15 cellular contexts compared by ENCODE assay signal in genomic region chr2:28411166-28411755, GRCh38. TPM values are rescaled to one million over a fixed set of nuclear protein-coding genes. Genes with fewer than 3 reads are reported as not detected.
DNase-seq lines count a peak whose midpoint lies in the region; ATAC-seq and TF ChIP-seq lines count a peak whose summit lies in the region.
"Had no signal": no experiment of that assay in that cellular context is flagged by ENCODE, and none has a peak within 500 bp of the region (broad histone marks: within the 10 kb centered on the region; RNA-seq: fewer than 3 reads in every experiment).

No MANE protein-coding gene starts in this region.

- CTCF ChIA-PET in RWPE1 (lab: Yijun Ruan, JAX), result no interaction called here

- TF ChIP-seq CTCF in RWPE1 (conservative IDR thresholded peaks at IDR 0.05; ENCODE audit: low read depth) (no peak), chondrocyte (IDR thresholded peaks at IDR 0.05) (no peak)

- H3K27me3 Mint-ChIP-seq in activated T-cell treated with anti-CD3 and anti-CD28 coated beads, Interleukin-2, amount 50 U/mL, for 24 hours, result no peaks in the 10 kb centered on the region
- no peaks in the 10 kb centered on the region for H3K27me3 Mint-ChIP-seq in activated T-cell treated with anti-CD3 and anti-CD28 coated beads, Interleukin-2, amount 50 U/mL, for 4 hours (ENCODE audit: low read depth)
- H3K27me3 Mint-ChIP-seq in chondrocyte (ENCODE audit: low read depth), result no peaks in the 10 kb centered on the region
- H3K27me3 Mint-ChIP-seq in stimulated activated naive CD8-positive, alpha-beta T cell treated with anti-CD3 and anti-CD28 coated beads, Interleukin-15, amount 100 ng/mL, for 72 hours, result no peaks in the 10 kb centered on the region

- no peak for ATAC-seq in activated T-cell treated with anti-CD3 and anti-CD28 coated beads, Interleukin-2, amount 50 U/mL, for 4 hours
- ATAC-seq in stimulated activated naive CD8-positive, alpha-beta T cell treated with anti-CD3 and anti-CD28 coated beads, Interleukin-15, amount 100 ng/mL, for 72 hours, result no peak
- no peak for ATAC-seq in HG02763 (IDR thresholded peaks at IDR 0.05; ENCODE audit: unreplicated experiment)
- ATAC-seq: body of pancreas, left colon had no signal

- no peak overlapping the region for H3K4me3 Mint-ChIP-seq in activated T-cell treated with anti-CD3 and anti-CD28 coated beads, Interleukin-2, amount 50 U/mL, for 24 hours
- no peak overlapping the region for H3K4me3 Mint-ChIP-seq in activated T-cell treated with anti-CD3 and anti-CD28 coated beads, Interleukin-2, amount 50 U/mL, for 4 hours
- H3K4me3 Mint-ChIP-seq in chondrocyte (ENCODE audit: unreplicated experiment), result no peak overlapping the region
- H3K4me3 Mint-ChIP-seq in stimulated activated naive CD8-positive, alpha-beta T cell treated with anti-CD3 and anti-CD28 coated beads, Interleukin-15, amount 100 ng/mL, for 72 hours, result peak overlapping the region in 1 of 2 donors; percentile 70

- H3K27ac Mint-ChIP-seq in activated T-cell treated with anti-CD3 and anti-CD28 coated beads, Interleukin-2, amount 50 U/mL, for 24 hours, result peak overlapping the region; percentile 96
- peak overlapping the region; percentile 45 for H3K27ac Mint-ChIP-seq in chondrocyte (ENCODE audit: unreplicated experiment)
- H3K27ac Mint-ChIP-seq in stimulated activated naive CD8-positive, alpha-beta T cell treated with anti-CD3 and anti-CD28 coated beads, Interleukin-15, amount 100 ng/mL, for 72 hours, result peak overlapping the region; percentile 68 to 81

- DNase-seq in activated T-cell treated with anti-CD3 and anti-CD28 coated beads, Interleukin-2, amount 50 U/mL, for 24 hours, result peak; percentile 28
- DNase-seq in activated T-cell treated with anti-CD3 and anti-CD28 coated beads, Interleukin-2, amount 50 U/mL, for 4 hours, result no peak
- DNase-seq in RWPE1 (ENCODE audit: low spot score), result no peak
- DNase-seq in chondrocyte (ENCODE audit: low spot score), result no peak
- no peak for DNase-seq in stimulated activated naive CD8-positive, alpha-beta T cell treated with anti-CD3 and anti-CD28 coated beads, Interleukin-15, amount 100 ng/mL, for 72 hours
- no peak for DNase-seq in glomerular visceral epithelial cell (ENCODE audit: extremely low spot score)
- no peak for DNase-seq in NCI-H345 treated with DMSO at 0.1 percent for 48 hours (lab: John Stamatoyannopoulos, UW; ENCODE audit: unreplicated experiment)
- DNase-seq: body of pancreas, DMS 273 treated with DMSO at 0.1 percent for 48 hours, NCI-H1694 treated with DMSO at 0.1 percent for 48 hours, NCI-H446 treated with DMSO at 0.1 percent for 48 hours, SK-N-SH had no signal

- H3K9me3 Mint-ChIP-seq in activated T-cell treated with anti-CD3 and anti-CD28 coated beads, Interleukin-2, amount 50 U/mL, for 24 hours, result no peaks in the 10 kb centered on the region
- H3K9me3 Mint-ChIP-seq in activated T-cell treated with anti-CD3 and anti-CD28 coated beads, Interleukin-2, amount 50 U/mL, for 4 hours, result no peaks in the 10 kb centered on the region
- H3K9me3 Mint-ChIP-seq in chondrocyte (ENCODE audit: low read depth), result no peaks in the 10 kb centered on the region
- H3K9me3 Mint-ChIP-seq in stimulated activated naive CD8-positive, alpha-beta T cell treated with anti-CD3 and anti-CD28 coated beads, Interleukin-15, amount 100 ng/mL, for 72 hours, result peaks cover 0 to 4% of the 10 kb centered on the region in 2 donors

- POLR2A ChIA-PET in RWPE1 (lab: Yijun Ruan, JAX; ENCODE audit: low non-redundant PET), result no interaction called here

- H3K36me3 Mint-ChIP-seq in activated T-cell treated with anti-CD3 and anti-CD28 coated beads, Interleukin-2, amount 50 U/mL, for 24 hours (ENCODE audit: low read depth), result peaks cover under 1% of the 10 kb centered on the region
- peaks cover 54% of the 10 kb centered on the region for H3K36me3 Mint-ChIP-seq in activated T-cell treated with anti-CD3 and anti-CD28 coated beads, Interleukin-2, amount 50 U/mL, for 4 hours (ENCODE audit: insufficient read depth)
- peaks cover 60% of the 10 kb centered on the region for H3K36me3 Mint-ChIP-seq in chondrocyte (ENCODE audit: low read depth)

- peaks cover 70% of the 10 kb centered on the region for H3K4me1 Mint-ChIP-seq in activated T-cell treated with anti-CD3 and anti-CD28 coated beads, Interleukin-2, amount 50 U/mL, for 24 hours (ENCODE audit: low read depth)
- H3K4me1 Mint-ChIP-seq in activated T-cell treated with anti-CD3 and anti-CD28 coated beads, Interleukin-2, amount 50 U/mL, for 4 hours (ENCODE audit: low read depth), result peaks cover 56% of the 10 kb centered on the region
- H3K4me1 Mint-ChIP-seq in chondrocyte (ENCODE audit: low read depth), result peaks cover 71% of the 10 kb centered on the region
- H3K4me1 Mint-ChIP-seq in stimulated activated naive CD8-positive, alpha-beta T cell treated with anti-CD3 and anti-CD28 coated beads, Interleukin-15, amount 100 ng/mL, for 72 hours, result peaks cover 83% of the 10 kb centered on the region

- peak overlapping the region; percentile 93 for H3K27ac ChIP-seq in RWPE1
- H3K27ac ChIP-seq: body of pancreas, suprapubic skin had no signal

RNA-seq across cellular contexts. Expression of gene FOSL2, which starts 18.6 kb away (rescaled TPM):
- total RNA-seq in activated T-cell treated with anti-CD3 and anti-CD28 coated beads, Interleukin-2, amount 50 U/mL, for 4 hours, result 10 to 100 TPM; 71.5 to 98.6 (median 90.4) TPM
- 93.0 to 163 TPM (median 156 TPM) in 3 replicates for total RNA-seq in chondrocyte

Comparison
In these comparisons a context has a peak if more than half of its experiments do, and no peak if none do; other contexts are left out.
1. H3K27ac Mint-ChIP-seq: peak in every context shown above with its lines; median percentile 96 in activated T-cell treated with anti-CD3 and anti-CD28 coated beads, Interleukin-2, amount 50 U/mL, for 24 hours; 74 in stimulated activated naive CD8-positive, alpha-beta T cell treated with anti-CD3 and anti-CD28 coated beads, Interleukin-15, amount 100 ng/mL, for 72 hours; 45 in chondrocyte.